ENCODE assay signal across 1 cellular context in the genomic region with DNA sequence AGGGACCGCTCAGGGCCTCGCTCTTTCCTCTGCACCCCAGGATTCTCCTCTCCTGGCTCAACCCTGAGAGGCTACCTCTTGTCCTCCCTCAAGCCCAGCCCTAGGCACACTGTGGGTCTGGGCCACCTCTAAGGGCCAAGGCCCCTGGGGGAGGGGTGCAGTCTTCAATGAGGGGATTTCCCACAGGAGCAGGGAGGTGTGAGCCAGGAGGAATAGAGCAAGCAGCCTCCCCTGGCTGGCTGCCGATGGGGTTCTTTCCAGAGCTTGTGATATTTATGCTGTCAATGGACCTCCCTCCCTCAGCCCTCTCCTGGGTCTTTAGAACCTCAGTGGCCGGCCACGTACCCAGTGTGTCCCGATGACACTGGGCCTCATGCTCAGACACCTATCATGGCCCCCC.
A peak's percentile ranks its signal among the peaks of the same experiment; 100 is the strongest.
TF ChIP-seq lines count a peak whose summit lies in the region.

No MANE protein-coding gene starts in this region.

TF ChIP-seq in HepG2, 621 proteins besides CTCF, POLR2A, EP300 and RAD21:
- TF ChIP-seq ONECUT2 (CRISPR knock-in tag; IDR thresholded peaks at IDR 0.05), result no peak
- TF ChIP-seq ZNF574 (CRISPR knock-in tag; IDR thresholded peaks at IDR 0.05), result no peak
- TF ChIP-seq AGO2 (optimal IDR thresholded peaks at IDR 0.05; ENCODE audit: low read depth, low read length), result peak; percentile 43
- no peak for TF ChIP-seq SCMH1 (CRISPR knock-in tag; IDR thresholded peaks at IDR 0.05; ENCODE audit: borderline replicate concordance)
- TF ChIP-seq ZNF709 (CRISPR knock-in tag; IDR thresholded peaks at IDR 0.05), result no peak
- TF ChIP-seq, protein P1, sequence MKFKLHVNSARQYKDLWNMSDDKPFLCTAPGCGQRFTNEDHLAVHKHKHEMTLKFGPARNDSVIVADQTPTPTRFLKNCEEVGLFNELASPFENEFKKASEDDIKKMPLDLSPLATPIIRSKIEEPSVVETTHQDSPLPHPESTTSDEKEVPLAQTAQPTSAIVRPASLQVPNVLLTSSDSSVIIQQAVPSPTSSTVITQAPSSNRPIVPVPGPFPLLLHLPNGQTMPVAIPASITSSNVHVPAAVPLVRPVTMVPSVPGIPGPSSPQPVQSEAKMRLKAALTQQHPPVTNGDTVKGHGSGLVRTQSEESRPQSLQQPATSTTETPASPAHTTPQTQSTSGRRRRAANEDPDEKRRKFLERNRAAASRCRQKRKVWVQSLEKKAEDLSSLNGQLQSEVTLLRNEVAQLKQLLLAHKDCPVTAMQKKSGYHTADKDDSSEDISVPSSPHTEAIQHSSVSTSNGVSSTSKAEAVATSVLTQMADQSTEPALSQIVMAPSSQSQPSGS (CRISPR knock-in tag; IDR thresholded peaks at IDR 0.05), result no peak
- no peak for TF ChIP-seq ZNF572 (CRISPR knock-in tag; IDR thresholded peaks at IDR 0.05)
- TF ChIP-seq AFF4 (CRISPR knock-in tag; IDR thresholded peaks at IDR 0.05), result no peak
TF ChIP-seq in HepG2: peak in this region for 1.
